Comparison of ENCODE assay signal across 8 cellular contexts in the genomic region with DNA sequence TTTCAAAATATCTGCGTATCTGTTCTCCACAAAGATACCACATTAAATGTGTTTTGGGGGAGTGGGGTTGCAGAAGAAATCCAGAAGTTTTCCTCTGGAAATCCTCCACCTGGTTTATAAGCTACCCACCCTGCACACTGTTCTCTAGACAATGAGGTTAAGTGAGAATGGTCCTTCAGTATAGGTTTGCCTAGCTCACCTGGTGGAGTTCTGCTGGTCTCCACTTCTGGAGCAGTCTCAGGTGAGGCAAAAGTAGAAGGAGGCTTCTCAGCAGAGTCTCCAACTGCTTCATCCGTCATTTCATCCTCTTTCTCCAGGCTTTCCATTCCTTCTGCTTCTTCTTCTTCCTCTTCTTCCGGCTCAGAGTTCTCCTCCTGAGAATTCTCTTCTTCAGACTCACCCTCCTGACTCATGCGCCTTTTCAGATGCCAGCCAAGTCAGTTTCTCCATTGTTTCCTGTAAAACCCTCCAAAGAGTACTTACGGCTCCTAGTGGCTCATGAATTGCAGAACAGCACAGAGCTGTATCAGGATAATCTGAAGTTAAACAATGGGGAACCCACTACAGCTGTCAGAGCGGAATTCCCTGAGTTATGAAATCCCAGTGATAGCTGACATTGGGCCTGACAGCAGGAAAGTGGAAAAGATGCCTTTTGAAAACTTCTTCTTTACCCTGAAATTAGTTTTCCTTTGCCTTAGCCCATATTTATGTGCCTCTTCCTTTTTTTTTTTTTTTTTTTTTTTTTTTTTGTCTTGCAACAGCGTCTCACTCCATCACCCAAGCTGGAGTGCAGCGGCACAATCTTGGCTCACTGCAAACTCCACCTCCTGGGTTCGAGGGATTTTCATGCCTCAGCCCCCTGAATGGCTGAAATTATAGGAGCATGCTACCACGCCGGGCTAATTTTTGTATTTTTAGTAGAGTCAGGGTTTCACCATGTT. TPM values are rescaled to one million over a fixed set of nuclear protein-coding genes. Genes with fewer than 3 reads are reported as not detected.
DNase-seq lines count a peak whose midpoint lies in the region; ATAC-seq lines count a peak whose summit lies in the region.

No MANE protein-coding gene starts in this region.

- H3K36me3 Mint-ChIP-seq in activated CD8-positive, alpha-beta memory T cell treated with anti-CD3 and anti-CD28 coated beads, Interleukin-2, amount 10 ng/mL, durations not matched to agents 7 days and 5 days, result peaks cover 4% of the 10 kb centered on the region

- H3K9me3 ChIP-seq in subcutaneous abdominal adipose tissue (ENCODE audit: control insufficient read depth in 5 of 5, low read length in 5 of 5), result peaks cover 0 to 6% (median 2%) of the 10 kb centered on the region in 5 donors

- peak overlapping the region; percentile 30 to 61 (median 46) for H3K4me3 ChIP-seq in subcutaneous abdominal adipose tissue (ENCODE audit: low read depth in 1 of 5, low read length in 5 of 5)

- H3K27me3 ChIP-seq in subcutaneous abdominal adipose tissue (ENCODE audit: control insufficient read depth in 5 of 5, insufficient read depth in 4 of 5, low read length in 5 of 5), result no peaks in the 10 kb centered on the region

- no peak for ATAC-seq in HG03280 (IDR thresholded peaks at IDR 0.05; ENCODE audit: unreplicated experiment)
- ATAC-seq in activated CD8-positive, alpha-beta memory T cell treated with anti-CD3 and anti-CD28 coated beads, Interleukin-2, amount 10 ng/mL, durations not matched to agents 7 days and 5 days, result no peak

- H3K27ac Mint-ChIP-seq in activated CD8-positive, alpha-beta memory T cell treated with anti-CD3 and anti-CD28 coated beads, Interleukin-2, amount 10 ng/mL, durations not matched to agents 7 days and 5 days, result no peak overlapping the region

- no peak overlapping the region for H3K27ac ChIP-seq in subcutaneous abdominal adipose tissue (ENCODE audit: low read depth, low read length)

- peaks cover 4 to 45% (median 39%) of the 10 kb centered on the region in 5 donors for H3K4me1 ChIP-seq in subcutaneous abdominal adipose tissue (ENCODE audit: control insufficient read depth in 5 of 5, insufficient read depth in 5 of 5, low read length in 5 of 5)

- H3K27me3 Mint-ChIP-seq in activated CD8-positive, alpha-beta memory T cell treated with anti-CD3 and anti-CD28 coated beads, Interleukin-2, amount 10 ng/mL, durations not matched to agents 7 days and 5 days, result peaks cover 6% of the 10 kb centered on the region

- no peaks in the 10 kb centered on the region for H3K4me1 Mint-ChIP-seq in activated CD8-positive, alpha-beta memory T cell treated with anti-CD3 and anti-CD28 coated beads, Interleukin-2, amount 10 ng/mL, durations not matched to agents 7 days and 5 days

- CTCF ChIA-PET in activated CD8-positive, alpha-beta memory T cell treated with anti-CD3 and anti-CD28 coated beads, Interleukin-2, amount 10 ng/mL, durations not matched to agents 7 days and 5 days (lab: Charles Lee), result interaction anchor here (0.6 kb wide), 1 partner anchor 367 kb away, joined by 3 read pairs; no protein-coding TSS in a partner anchor

- H3K4me3 Mint-ChIP-seq in activated CD8-positive, alpha-beta memory T cell treated with anti-CD3 and anti-CD28 coated beads, Interleukin-2, amount 10 ng/mL, durations not matched to agents 7 days and 5 days, result no peak overlapping the region

- H3K9me3 Mint-ChIP-seq in activated CD8-positive, alpha-beta memory T cell treated with anti-CD3 and anti-CD28 coated beads, Interleukin-2, amount 10 ng/mL, durations not matched to agents 7 days and 5 days (ENCODE audit: low read depth), result peaks cover 2% of the 10 kb centered on the region

- peak; percentile 83 for DNase-seq in Daoy (ENCODE audit: low read depth)
- DNase-seq in NCI-H146 treated with DMSO at 0.1 percent for 48 hours (lab: John Stamatoyannopoulos, UW; ENCODE audit: unreplicated experiment), result peak; percentile 66
- DNase-seq in amniotic stem cell (lab: John Stamatoyannopoulos, UW), result peak; percentile 65
- peak; percentile 56 for DNase-seq in iPS-NIHi11 (ENCODE audit: low spot score)
- DNase-seq in activated CD8-positive, alpha-beta memory T cell treated with anti-CD3 and anti-CD28 coated beads, Interleukin-2, amount 10 ng/mL, durations not matched to agents 7 days and 5 days, result no peak
- no peak for DNase-seq in activated effector memory CD4-positive, alpha-beta T cell treated with Interleukin-2 at 50 U/mL for 16 hours

- no peaks in the 10 kb centered on the region for H3K36me3 ChIP-seq in subcutaneous abdominal adipose tissue (ENCODE audit: control insufficient read depth in 5 of 5, insufficient read depth in 5 of 5, low read length in 5 of 5)

- H3K9ac ChIP-seq in subcutaneous abdominal adipose tissue (ENCODE audit: low read length in 5 of 5), result no peak overlapping the region

RNA-seq across cellular contexts. Expression of a gene that starts 38.5 kb away (rescaled TPM):
- 26.5 and 47.1 TPM in 2 replicates for total RNA-seq in Daoy (2014; rRNA removed; shearing (Covaris generic))
- total RNA-seq in activated CD8-positive, alpha-beta memory T cell treated with anti-CD3 and anti-CD28 coated beads, Interleukin-2, amount 10 ng/mL, durations not matched to agents 7 days and 5 days, result 10 to 100 TPM; 60.3 to 62.7 TPM

RNA-seq across cellular contexts. Expression of a gene that starts 40.1 kb away (rescaled TPM):
- 23.9 and 27.5 TPM in 2 replicates for total RNA-seq in Daoy (2014; rRNA removed; shearing (Covaris generic))
- 10 to 100 TPM; 74.2 to 82.3 TPM for total RNA-seq in activated CD8-positive, alpha-beta memory T cell treated with anti-CD3 and anti-CD28 coated beads, Interleukin-2, amount 10 ng/mL, durations not matched to agents 7 days and 5 days

RNA-seq across cellular contexts. Expression of a gene that starts 40.4 kb away (rescaled TPM):
- 96.4 and 103 TPM in 2 replicates for total RNA-seq in Daoy (2014; rRNA removed; shearing (Covaris generic))
- 100 to 1,000 TPM; 140 to 145 TPM for total RNA-seq in activated CD8-positive, alpha-beta memory T cell treated with anti-CD3 and anti-CD28 coated beads, Interleukin-2, amount 10 ng/mL, durations not matched to agents 7 days and 5 days

Comparison
In these comparisons a context has a peak if more than half of its experiments do, and no peak if none do; other contexts are left out.
1. DNase-seq: peak in Daoy (single experiment), NCI-H146 treated with DMSO at 0.1 percent for 48 hours (single experiment), amniotic stem cell (single experiment) and iPS-NIHi11 (single experiment); none in activated CD8-positive, alpha-beta memory T cell treated with anti-CD3 and anti-CD28 coated beads, Interleukin-2, amount 10 ng/mL, durations not matched to agents 7 days and 5 days (single experiment) and activated effector memory CD4-positive, alpha-beta T cell treated with Interleukin-2 at 50 U/mL for 16 hours (single experiment).